ENCODE assay signal across 7 cellular contexts in genomic region chr6:108838101-108838717, GRCh38.
DNase-seq lines count a peak whose midpoint lies in the region; ATAC-seq and TF ChIP-seq lines count a peak whose summit lies in the region.

No MANE protein-coding gene starts in this region.

- DNase-seq in ELR (ENCODE audit: low read depth) (peak; percentile 29), NCI-H2227 treated with DMSO at 0.1 percent for 48 hours (lab: John Stamatoyannopoulos, UW) (peak; percentile 46), ecto neural progenitor cell (ENCODE audit: low spot score) (peak; percentile 68), NCI-H446 (lab: John Stamatoyannopoulos, UW) (no peak)
- no peak for DNase-seq in central memory CD4-positive, alpha-beta T cell

- no peak for ATAC-seq in activated CD4-positive, CD25-positive, alpha-beta regulatory T cell treated with anti-CD3 and anti-CD28 coated beads, Interleukin-2, amount 50 U/mL, for 24 hours

- H3K9me3 Mint-ChIP-seq in nephron, result no peaks in the 10 kb centered on the region

- peak overlapping the region in 1 of 3 experiments; percentile 13 for H3K27ac Mint-ChIP-seq in nephron

- TF ChIP-seq CTCF in nephron (IDR thresholded peaks at IDR 0.05; ENCODE audit: unreplicated experiment in 3 of 3), result peak; percentile 24 to 43 (median 31)

- H3K4me1 Mint-ChIP-seq in nephron, result peaks cover 22% of the 10 kb centered on the region

- peaks cover 32% of the 10 kb centered on the region for H3K27me3 Mint-ChIP-seq in nephron (ENCODE audit: low read depth)

- H3K4me3 Mint-ChIP-seq in nephron, result peak overlapping the region in 2 of 3 experiments; percentile 29 to 58

- H3K36me3 Mint-ChIP-seq in nephron (ENCODE audit: low read depth), result no peaks in the 10 kb centered on the region

Comparison
In these comparisons a context has a peak if more than half of its experiments do, and no peak if none do; other contexts are left out.
1. DNase-seq: peak in ELR (single experiment), NCI-H2227 treated with DMSO at 0.1 percent for 48 hours (single experiment) and ecto neural progenitor cell (single experiment); none in NCI-H446 (0 of 2) and central memory CD4-positive, alpha-beta T cell (single experiment).